ENCODE assay signal across 27 cellular contexts in genomic region chr3:150050510-150050909, GRCh38.
"Had no signal": no experiment of that assay in that cellular context is flagged by ENCODE, and none has a peak within 500 bp of the region (broad histone marks: within the 10 kb centered on the region; RNA-seq: fewer than 3 reads in every experiment).

No MANE protein-coding gene starts in this region.

- H3K9me3 ChIP-seq: breast epithelium, gastroesophageal sphincter, mucosa of descending colon, stomach, suprapubic skin, transverse colon had no signal

- ATAC-seq: activated CD4-positive, CD25-positive, alpha-beta regulatory T cell treated with anti-CD3 and anti-CD28 coated beads, Interleukin-2, amount 50 U/mL, for 24 hours; activated CD8-positive, alpha-beta memory T cell treated with anti-CD3 and anti-CD28 coated beads, Interleukin-2, amount 10 ng/mL, durations not matched to agents 7 days and 5 days; activated CD8-positive, alpha-beta T cell treated with anti-CD3 and anti-CD28 coated beads for 36 hours; esophagus mucosa; gastroesophageal sphincter; left cardiac atrium; mucosa of descending colon; sciatic nerve; stimulated activated memory B cell treated with anti-CD40 and anti-IgM and Interleukin-4, amounts not matched to agents 10 μg/mL and 1 μg/mL and 100 μg/mL, for 72 hours had no signal

- H3K4me1 ChIP-seq: breast epithelium, gastroesophageal sphincter, stomach, suprapubic skin, transverse colon, uterus had no signal

- DNase-seq: activated CD4-positive, alpha-beta T cell treated with anti-CD3 and anti-CD28 coated beads, Interleukin-2, amount 10 ng/mL, durations not matched to agents 7 days and 5 days; activated CD8-positive, alpha-beta memory T cell treated with anti-CD3 and anti-CD28 coated beads, Interleukin-2, amount 10 ng/mL, durations not matched to agents 7 days and 5 days; activated CD8-positive, alpha-beta T cell treated with anti-CD3 and anti-CD28 coated beads for 36 hours; activated effector memory CD4-positive, alpha-beta T cell treated with anti-CD3 and anti-CD28 coated beads, Interleukin-2, amount 50 U/mL, for 16 hours; activated naive CD4-positive, alpha-beta T cell treated with anti-CD3 and anti-CD28 coated beads, Interleukin-2, amount 50 U/mL, for 16 hours; activated T-cell treated with anti-CD3 and anti-CD28 coated beads for 4 hours; effector memory CD4-positive, alpha-beta T cell; head of caudate nucleus; left cardiac atrium; mesendoderm; mucosa of descending colon; small intestine; stimulated activated CD4-positive, alpha-beta T cell treated with anti-CD3 and anti-CD28 coated beads, Interleukin-15, amount 100 ng/mL, for 24 hours; stomach; transverse colon; uterus had no signal

- FAIRE-seq: colon, endothelial cell of umbilical vein, islet of Langerhans, small intestine had no signal

- H3K4me3 ChIP-seq: breast epithelium, gastroesophageal sphincter, mucosa of descending colon, stomach, suprapubic skin, transverse colon, uterus had no signal

- H3K27ac ChIP-seq: breast epithelium, gastroesophageal sphincter, stomach, suprapubic skin, transverse colon, uterus, VCaP had no signal

- H3K36me3 ChIP-seq: breast epithelium, gastroesophageal sphincter, stomach, suprapubic skin, transverse colon, uterus had no signal

- H3K27me3 ChIP-seq: breast epithelium, gastroesophageal sphincter, stomach, suprapubic skin, transverse colon, uterus had no signal
